23 cellular contexts compared by ENCODE assay signal in the genomic region with DNA sequence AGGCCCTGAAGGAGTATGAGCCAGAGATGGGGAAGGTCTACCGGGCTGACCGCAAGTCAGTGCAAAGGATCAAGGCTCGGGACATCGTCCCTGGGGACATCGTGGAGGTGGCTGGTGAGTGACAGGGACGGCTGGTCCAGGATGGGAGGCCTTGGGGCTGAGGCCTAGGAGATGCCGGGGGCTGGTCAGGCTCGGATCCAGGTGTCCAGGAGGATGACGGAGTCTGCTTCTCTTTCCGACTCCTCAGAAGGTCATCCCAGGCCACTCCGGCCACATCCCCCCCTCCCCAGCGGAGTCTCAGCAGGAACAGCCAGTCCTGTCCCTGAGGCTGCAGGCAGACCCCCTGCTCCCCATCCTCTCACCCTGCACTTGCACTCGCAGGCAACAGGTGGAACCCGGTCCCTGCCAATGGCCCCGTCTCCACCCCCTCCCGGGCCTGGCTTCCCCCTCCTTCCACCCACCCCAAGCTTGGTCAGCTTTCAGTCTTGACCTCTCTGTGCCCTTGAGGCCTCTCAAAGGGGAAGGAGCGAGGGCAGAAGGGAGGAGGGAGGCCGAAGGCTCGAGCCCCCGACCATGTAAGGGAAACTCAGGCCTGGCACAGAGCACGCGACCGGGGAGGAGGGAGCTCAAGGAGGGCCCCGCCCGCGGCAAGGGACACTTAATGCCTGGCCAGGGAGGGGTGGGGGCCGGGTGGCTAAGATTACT. TPM values are rescaled to one million over a fixed set of nuclear protein-coding genes. Genes with fewer than 3 reads are reported as not detected.
DNase-seq lines count a peak whose midpoint lies in the region; ATAC-seq and TF ChIP-seq lines count a peak whose summit lies in the region.
"Had no signal": no experiment of that assay in that cellular context is flagged by ENCODE, and none has a peak within 500 bp of the region (broad histone marks: within the 10 kb centered on the region; RNA-seq: fewer than 3 reads in every experiment).

No MANE protein-coding gene starts in this region.

- H3K27ac ChIP-seq in GM23338 (ENCODE audit: low read depth) (no peak overlapping the region), RWPE2 (ENCODE audit: poor library complexity, severe bottlenecking) (no peak overlapping the region), iPS-20b (ENCODE audit: low read length) (no peak overlapping the region), trophoblast cell (ENCODE audit: low read depth, low read length) (no peak overlapping the region)
- H3K27ac ChIP-seq: skin epidermis, tibial artery had no signal

- H3K27me3 Mint-ChIP-seq in GM23338 (ENCODE audit: insufficient read depth, low read depth, poor library complexity) = peaks cover 25% of the 10 kb centered on the region
- peaks cover 10% of the 10 kb centered on the region for H3K27me3 Mint-ChIP-seq in activated naive CD8-positive, alpha-beta T cell treated with anti-CD3 and anti-CD28 coated beads, Interleukin-2, amount 50 U/mL, for 24 hours

- H2BK12ac ChIP-seq in trophoblast cell (ENCODE audit: low read length) = no peak overlapping the region

- H3K36me3 Mint-ChIP-seq in GM23338 (ENCODE audit: low read depth) = peaks cover 4% of the 10 kb centered on the region; the same call in 1 of the 3 replicates
- H3K36me3 Mint-ChIP-seq in activated naive CD8-positive, alpha-beta T cell treated with anti-CD3 and anti-CD28 coated beads, Interleukin-2, amount 50 U/mL, for 24 hours (ENCODE audit: low read depth) = no peaks in the 10 kb centered on the region
- H3K36me3 Mint-ChIP-seq: naive B cell had no signal

- H2AK5ac ChIP-seq in trophoblast cell (ENCODE audit: low read length) = no peak overlapping the region

- no peak overlapping the region for H2BK120ac ChIP-seq in trophoblast cell (ENCODE audit: insufficient read depth, low read length, poor library complexity)

- H3K27ac Mint-ChIP-seq in GM23338 = no peak overlapping the region
- no peak overlapping the region for H3K27ac Mint-ChIP-seq in activated naive CD8-positive, alpha-beta T cell treated with anti-CD3 and anti-CD28 coated beads, Interleukin-2, amount 50 U/mL, for 24 hours
- H3K27ac Mint-ChIP-seq: CD8-positive, alpha-beta memory T cell; dendritic cell treated with granulocyte-macrophage colony-stimulating factor and Interleukin-4, amounts not matched to agents 40 ng/mL and 50 ng/mL, for 4 days; HFFc6; stimulated activated naive CD8-positive, alpha-beta T cell treated with anti-CD3 and anti-CD28 coated beads, Interleukin-15, Interleukin-2, amounts not matched to agents 100 ng/mL and 50 ng/mL, for 24 hours had no signal

- no peak overlapping the region for H3K23ac ChIP-seq in trophoblast cell (ENCODE audit: low read length)

- H3K36me3 ChIP-seq in GM23338 (ENCODE audit: insufficient read depth) = no peaks in the 10 kb centered on the region
- H3K36me3 ChIP-seq in RWPE2 (ENCODE audit: low read depth) = no peaks in the 10 kb centered on the region
- no peaks in the 10 kb centered on the region for H3K36me3 ChIP-seq in iPS-20b (ENCODE audit: insufficient read depth, low read depth, low read length)
- peaks cover 2 to 3% of the 10 kb centered on the region in 2 experiments for H3K36me3 ChIP-seq in trophoblast cell (ENCODE audit: control insufficient read depth in 1 of 2, insufficient read depth in 2 of 2, low read length in 2 of 2)
- H3K36me3 ChIP-seq: tibial artery had no signal

- no peak overlapping the region for H3K4ac ChIP-seq in trophoblast cell (ENCODE audit: low read depth, low read length)

- no peak overlapping the region for H3K18ac ChIP-seq in trophoblast cell (ENCODE audit: low read length)

- H3K4me1 ChIP-seq in GM23338 (ENCODE audit: insufficient read depth) (peaks cover 28% of the 10 kb centered on the region), RWPE2 (ENCODE audit: insufficient read depth, poor library complexity, severe bottlenecking) (peaks cover 4% of the 10 kb centered on the region), iPS-20b (ENCODE audit: insufficient read depth, low read length) (peaks cover 12% of the 10 kb centered on the region; the same call in 1 of the 2 replicates), trophoblast cell (ENCODE audit: control insufficient read depth in 1 of 2, insufficient read depth in 2 of 2, low read length in 2 of 2) (peaks cover 9 to 13% of the 10 kb centered on the region in 2 experiments)

- no peak overlapping the region for H3K14ac ChIP-seq in trophoblast cell (ENCODE audit: low read length)

- H3K79me1 ChIP-seq in trophoblast cell (ENCODE audit: low read length) = no peaks in the 10 kb centered on the region

- ATAC-seq in GM23338 = peak; percentile 31
- ATAC-seq in RWPE2 (ENCODE audit: low read depth) = no peak
- no peak for ATAC-seq in activated naive CD8-positive, alpha-beta T cell treated with anti-CD3 and anti-CD28 coated beads, Interleukin-2, amount 50 U/mL, for 24 hours

- H3K79me2 ChIP-seq in GM23338 (replicated peaks; ENCODE audit: insufficient read depth) = no peaks in the 10 kb centered on the region
- no peaks in the 10 kb centered on the region for H3K79me2 ChIP-seq in trophoblast cell (ENCODE audit: control insufficient read depth, insufficient read depth, low read length, poor library complexity)

- H3K4me1 Mint-ChIP-seq in GM23338 = peaks cover 47% of the 10 kb centered on the region
- H3K4me1 Mint-ChIP-seq in activated naive CD8-positive, alpha-beta T cell treated with anti-CD3 and anti-CD28 coated beads, Interleukin-2, amount 50 U/mL, for 24 hours = peaks cover 21% of the 10 kb centered on the region

- H3F3A ChIP-seq in GM23338 (replicated peaks; ENCODE audit: low read depth) = peaks cover 10% of the 10 kb centered on the region

- no peak overlapping the region for H4K8ac ChIP-seq in trophoblast cell (ENCODE audit: low read depth, low read length)

- no peaks in the 10 kb centered on the region; the same call in 1 of the 2 replicates for H4K20me1 ChIP-seq in GM23338 (replicated peaks; ENCODE audit: insufficient read depth)

- no peaks in the 10 kb centered on the region for H3K9me2 ChIP-seq in GM23338 (ENCODE audit: insufficient read depth)

- H3K4me2 ChIP-seq in GM23338 (peak overlapping the region; percentile 66), trophoblast cell (ENCODE audit: low read length) (no peak overlapping the region)

- H3K27me3 ChIP-seq in GM23338 (ENCODE audit: insufficient read depth) = peaks cover 22% of the 10 kb centered on the region; the same call in 1 of the 2 replicates
- H3K27me3 ChIP-seq in RWPE2 (ENCODE audit: insufficient read depth, poor library complexity, severe bottlenecking) = no peaks in the 10 kb centered on the region
- peaks cover 15% of the 10 kb centered on the region for H3K27me3 ChIP-seq in iPS-20b (ENCODE audit: insufficient read depth, low read length)
- peaks cover 18% of the 10 kb centered on the region for H3K27me3 ChIP-seq in trophoblast cell (ENCODE audit: insufficient read depth, low read length)

- no peak overlapping the region for H4K12ac ChIP-seq in trophoblast cell (ENCODE audit: low read depth, low read length)

- H3K9ac ChIP-seq in iPS-20b (ENCODE audit: low read depth, low read length) (peak overlapping the region; percentile 2; the same call in 1 of the 2 replicates), trophoblast cell (ENCODE audit: low read length) (no peak overlapping the region)

- H2BK5ac ChIP-seq in trophoblast cell (ENCODE audit: low read depth, low read length, poor library complexity) = no peak overlapping the region

- peak; percentile 66 for DNase-seq in GM23338 (ENCODE audit: low spot score)
- DNase-seq in RWPE2 (ENCODE audit: low spot score) = peak; percentile 47
- peak; percentile 69 for DNase-seq in retina
- no peak for DNase-seq in GF-D8 (lab: John Stamatoyannopoulos, UW)
- DNase-seq in trophoblast cell = no peak
- DNase-seq in activated naive CD8-positive, alpha-beta T cell treated with anti-CD3 and anti-CD28 coated beads, Interleukin-2, amount 50 U/mL, for 24 hours = no peak
- DNase-seq: activated CD4-positive, alpha-beta T cell treated with anti-CD3 and anti-CD28 coated beads for 4 hours; activated effector memory CD4-positive, alpha-beta T cell treated with Interleukin-2 at 50 U/mL for 16 hours; CD8-positive, alpha-beta memory T cell; HFFc6; naive B cell; RPMI8226; stimulated activated CD4-positive, alpha-beta T cell treated with anti-CD3 and anti-CD28 coated beads, Interleukin-2, amount 100 ng/mL, for 48 hours; tibial artery had no signal

- peak in 1 of 2 experiments; percentile 54; a peak in 2 of 4 replicates for TF ChIP-seq CTCF in GM23338 (conservative IDR thresholded peaks at IDR 0.05; ENCODE audit: low read depth in 2 of 2)
- no peak for TF ChIP-seq CTCF in RWPE2 (IDR thresholded peaks at IDR 0.05; ENCODE audit: poor library complexity, severe bottlenecking)

- no peaks in the 10 kb centered on the region; the same call in 1 of the 3 replicates for H3K9me3 Mint-ChIP-seq in GM23338
- no peaks in the 10 kb centered on the region for H3K9me3 Mint-ChIP-seq in activated naive CD8-positive, alpha-beta T cell treated with anti-CD3 and anti-CD28 coated beads, Interleukin-2, amount 50 U/mL, for 24 hours
- H3K9me3 Mint-ChIP-seq: CD8-positive, alpha-beta memory T cell; dendritic cell treated with granulocyte-macrophage colony-stimulating factor and Interleukin-4, amounts not matched to agents 40 ng/mL and 50 ng/mL, for 4 days; HFFc6; naive B cell; stimulated activated naive CD8-positive, alpha-beta T cell treated with anti-CD3 and anti-CD28 coated beads, Interleukin-15, Interleukin-2, amounts not matched to agents 100 ng/mL and 50 ng/mL, for 24 hours had no signal

- H3K9me3 ChIP-seq in RWPE2 (ENCODE audit: severe bottlenecking) = no peaks in the 10 kb centered on the region
- no peaks in the 10 kb centered on the region for H3K9me3 ChIP-seq in iPS-20b (ENCODE audit: insufficient read depth, low read depth, low read length)
- H3K9me3 ChIP-seq in trophoblast cell (ENCODE audit: insufficient read depth, low read depth, low read length) = peaks cover 5% of the 10 kb centered on the region
- H3K9me3 ChIP-seq: tibial artery had no signal

- H3K4me3 ChIP-seq in GM23338 (no peak overlapping the region; the same call in 1 of the 2 replicates), RWPE2 (ENCODE audit: severe bottlenecking) (no peak overlapping the region), iPS-20b (ENCODE audit: low read length) (no peak overlapping the region), trophoblast cell (ENCODE audit: low read depth, low read length) (no peak overlapping the region)
- H3K4me3 ChIP-seq: lung, skin epidermis, tibial artery had no signal

- peak overlapping the region; percentile 30; the same call in 1 of the 3 replicates for H3K4me3 Mint-ChIP-seq in GM23338
- no peak overlapping the region for H3K4me3 Mint-ChIP-seq in activated naive CD8-positive, alpha-beta T cell treated with anti-CD3 and anti-CD28 coated beads, Interleukin-2, amount 50 U/mL, for 24 hours
- H3K4me3 Mint-ChIP-seq: dendritic cell treated with granulocyte-macrophage colony-stimulating factor and Interleukin-4, amounts not matched to agents 40 ng/mL and 50 ng/mL, for 4 days; HFFc6; stimulated activated naive CD8-positive, alpha-beta T cell treated with anti-CD3 and anti-CD28 coated beads, Interleukin-15, Interleukin-2, amounts not matched to agents 100 ng/mL and 50 ng/mL, for 24 hours had no signal

- WGBS in trophoblast cell (ENCODE audit: extremely low coverage, insufficient coverage, insufficient read length) = no CpG with 5 or more reads among the region's 27 CpGs

- H2AFZ ChIP-seq in GM23338 (peak overlapping the region; percentile 83; the same call in 1 of the 2 replicates), trophoblast cell (ENCODE audit: insufficient read depth, low read length, poor library complexity) (no peak overlapping the region)

- H4K91ac ChIP-seq in trophoblast cell (ENCODE audit: low read depth, low read length) = no peak overlapping the region

RNA-seq across cellular contexts. Expression of gene ATP2A1, which starts 4.3 kb away (rescaled TPM):
- total RNA-seq in GM23338 (2014; rRNA removed; shearing (Covaris generic)) = 0.08 and 0.73 TPM in 2 replicates
- 3.2 and 4.0 TPM in 2 replicates for polyA plus RNA-seq in GM23338 (2016; fragmentation: Nextera tagmentation; extraction: Ambion mirVana)
- polyA plus RNA-seq in trophoblast cell (2013) = 1.6 and 1.8 TPM in 2 replicates
- total RNA-seq: M059J had no signal
- polyA plus RNA-seq: CD8-positive, alpha-beta memory T cell had no signal

RNA-seq across cellular contexts. Expression of gene SH2B1, which starts 19.0 kb away (rescaled TPM):
- 17.2 and 27.5 TPM in 2 replicates for total RNA-seq in GM23338 (2014; rRNA removed; shearing (Covaris generic))
- 12.2 and 13.6 TPM in 2 replicates for polyA plus RNA-seq in GM23338 (2016; fragmentation: Nextera tagmentation; extraction: Ambion mirVana)
- polyA plus RNA-seq in trophoblast cell (2013) = 28.0 and 28.5 TPM in 2 replicates

RNA-seq across cellular contexts. Expression of gene TUFM, which starts 36.5 kb away (rescaled TPM):
- total RNA-seq in GM23338 (2014; rRNA removed; shearing (Covaris generic)) = 162 and 192 TPM in 2 replicates
- polyA plus RNA-seq in GM23338 (2016; fragmentation: Nextera tagmentation; extraction: Ambion mirVana) = 246 and 248 TPM in 2 replicates
- 147 TPM in 2 replicates for polyA plus RNA-seq in trophoblast cell (2013)

RNA-seq across cellular contexts. Expression of gene RABEP2, which starts 42.4 kb away (rescaled TPM):
- 25.2 and 27.2 TPM in 2 replicates for total RNA-seq in GM23338 (2014; rRNA removed; shearing (Covaris generic))
- 11.8 and 13.0 TPM in 2 replicates for polyA plus RNA-seq in GM23338 (2016; fragmentation: Nextera tagmentation; extraction: Ambion mirVana)
- 9.9 and 10.4 TPM in 2 replicates for polyA plus RNA-seq in trophoblast cell (2013)

RNA-seq across cellular contexts. Expression of gene CD19, which starts 49.1 kb away (rescaled TPM):
- 0.83 TPM in 1 of 2 replicates, not detected in the other for total RNA-seq in GM23338 (2014; rRNA removed; shearing (Covaris generic))
- 1.9 and 2.3 TPM in 2 replicates for polyA plus RNA-seq in GM23338 (2016; fragmentation: Nextera tagmentation; extraction: Ambion mirVana)
- polyA plus RNA-seq in trophoblast cell (2013) = not detected in 2 replicates
- total RNA-seq: CD8-positive, alpha-beta memory T cell; endothelial cell of umbilical vein; HFFc6; M059J; NCI-H460 had no signal
- polyA plus RNA-seq: CD8-positive, alpha-beta memory T cell; keratinocyte had no signal

Comparison
In these comparisons a context has a peak if more than half of its experiments do, and no peak if none do; other contexts are left out.
1. DNase-seq: peak in GM23338 (single experiment), RWPE2 (single experiment) and retina (single experiment); none in GF-D8 (single experiment), trophoblast cell (0 of 2) and activated naive CD8-positive, alpha-beta T cell treated with anti-CD3 and anti-CD28 coated beads, Interleukin-2, amount 50 U/mL, for 24 hours (single experiment).